Comparison of ENCODE assay signal across 2 cellular contexts in the genomic region with DNA sequence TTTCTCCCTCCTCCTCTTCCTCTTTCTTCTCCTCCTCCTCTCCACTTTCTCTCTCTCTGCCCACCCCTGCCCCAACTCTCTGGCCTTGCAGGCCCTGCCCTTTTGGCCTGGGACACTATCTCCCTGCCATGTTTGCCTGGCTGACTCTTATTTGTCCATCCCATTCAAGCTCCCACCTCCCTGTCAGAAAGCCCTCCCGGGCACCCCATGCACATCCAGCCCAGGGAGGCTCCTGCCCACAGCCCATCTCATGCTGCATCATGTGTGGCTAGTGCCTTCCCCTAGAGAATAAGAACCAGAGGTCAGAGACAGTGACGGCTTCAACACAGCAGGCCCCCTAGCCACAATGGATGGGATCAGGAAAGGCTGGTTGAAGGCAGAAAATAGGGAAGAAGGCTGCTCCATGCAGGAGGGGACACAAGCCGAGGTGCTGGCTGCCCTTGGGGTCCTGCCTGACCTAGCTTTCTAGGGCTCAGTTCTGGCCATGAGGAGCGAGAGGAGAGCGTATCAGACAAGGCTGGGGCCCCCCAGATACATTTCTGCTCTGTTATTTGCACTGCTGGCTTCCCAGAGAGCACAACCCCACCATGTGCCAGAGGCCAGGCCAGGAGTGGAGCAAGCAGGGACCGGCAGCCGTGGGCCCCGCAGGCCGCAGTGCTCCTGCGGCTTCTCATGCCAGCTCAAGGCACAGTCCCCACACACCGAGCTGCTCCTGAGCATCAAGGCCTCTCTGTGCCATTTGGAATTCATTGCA.
TF ChIP-seq lines count a peak whose summit lies in the region.

No MANE protein-coding gene starts in this region.

TF ChIP-seq in GM23338, 12 proteins besides CTCF, POLR2A, EP300 and RAD21:
- TF ChIP-seq, protein P1, sequence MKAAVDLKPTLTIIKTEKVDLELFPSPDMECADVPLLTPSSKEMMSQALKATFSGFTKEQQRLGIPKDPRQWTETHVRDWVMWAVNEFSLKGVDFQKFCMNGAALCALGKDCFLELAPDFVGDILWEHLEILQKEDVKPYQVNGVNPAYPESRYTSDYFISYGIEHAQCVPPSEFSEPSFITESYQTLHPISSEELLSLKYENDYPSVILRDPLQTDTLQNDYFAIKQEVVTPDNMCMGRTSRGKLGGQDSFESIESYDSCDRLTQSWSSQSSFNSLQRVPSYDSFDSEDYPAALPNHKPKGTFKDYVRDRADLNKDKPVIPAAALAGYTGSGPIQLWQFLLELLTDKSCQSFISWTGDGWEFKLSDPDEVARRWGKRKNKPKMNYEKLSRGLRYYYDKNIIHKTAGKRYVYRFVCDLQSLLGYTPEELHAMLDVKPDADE (IDR thresholded peaks at IDR 0.05) = no peak

TF ChIP-seq in H1, 55 proteins besides CTCF, POLR2A, EP300 and RAD21:
- TF ChIP-seq SP4 (IDR thresholded peaks at IDR 0.05; ENCODE audit: low read length) (no peak), CBX5 (IDR thresholded peaks at IDR 0.05; ENCODE audit: low read depth, low read length) (no peak), EZH2 (IDR thresholded peaks at IDR 0.05; ENCODE audit: low read depth, low read length, severe bottlenecking) (no peak), BCL11A (IDR thresholded peaks at IDR 0.05; ENCODE audit: low read depth in 2 of 2, low read length in 2 of 2) (no peak), TAF1 (IDR thresholded peaks at IDR 0.05; ENCODE audit: low read depth, low read length) (no peak), KDM4A (IDR thresholded peaks at IDR 0.05; ENCODE audit: low read depth, low read length, severe bottlenecking) (no peak), TCF12 (IDR thresholded peaks at IDR 0.05; ENCODE audit: low read depth, low read length) (no peak)
